In genomic region chr6:7311920-7312615, GRCh38 we compare ENCODE assay signal across 8 cellular contexts. TPM values are rescaled to one million over a fixed set of nuclear protein-coding genes. Genes with fewer than 3 reads are reported as not detected.
DNase-seq lines count a peak whose midpoint lies in the region; ATAC-seq and TF ChIP-seq lines count a peak whose summit lies in the region.

No MANE protein-coding gene starts in this region.

- peak overlapping the region; percentile 91 to 99 (median 95) for H3K27ac ChIP-seq in esophagus muscularis mucosa (replicated peaks in 1 of 4)
- H3K27ac ChIP-seq in osteoblast (ENCODE audit: low read depth, low read length): peak overlapping the region; percentile 87

- intact Hi-C loops in esophagus muscularis mucosa (cut with DNase I): loop anchor here (1.0 to 5.0 kb wide), 2 partner anchors 77 to 280 kb away; partner anchors contain the start of genes CAGE1, RIOK1 and SNRNP48

- peaks cover 15% of the 10 kb centered on the region for H4K20me1 ChIP-seq in osteoblast (ENCODE audit: insufficient read depth, low read length)

- peak overlapping the region; percentile 94 for H3K4me2 ChIP-seq in osteoblast (ENCODE audit: insufficient read depth, low read length)

- H3K4me3 ChIP-seq in esophagus muscularis mucosa (peak overlapping the region; percentile 84 to 99 (median 96)), osteoblast (ENCODE audit: insufficient read depth, low read length) (peak overlapping the region; percentile 99)

- peaks cover 42% of the 10 kb centered on the region for H3K36me3 Mint-ChIP-seq in T-helper 1 cell treated with Interleukin-12 subunit alpha and Interleukin-12 subunit beta and Interleukin-4 antibody, amounts not matched to agents 30 μg/mL and 1 μg/mL, for 36 hours (ENCODE audit: low read depth)

- H3K27ac Mint-ChIP-seq in T-helper 1 cell treated with Interleukin-12 subunit alpha and Interleukin-12 subunit beta and Interleukin-4 antibody, amounts not matched to agents 30 μg/mL and 1 μg/mL, for 36 hours: peak overlapping the region; percentile 91

- peaks cover 5% of the 10 kb centered on the region for H3K9me3 Mint-ChIP-seq in T-helper 1 cell treated with Interleukin-12 subunit alpha and Interleukin-12 subunit beta and Interleukin-4 antibody, amounts not matched to agents 30 μg/mL and 1 μg/mL, for 36 hours

- peak overlapping the region; percentile 95 for H2AFZ ChIP-seq in osteoblast (ENCODE audit: low read length)

- peaks cover 37% of the 10 kb centered on the region for H3K4me1 Mint-ChIP-seq in T-helper 1 cell treated with Interleukin-12 subunit alpha and Interleukin-12 subunit beta and Interleukin-4 antibody, amounts not matched to agents 30 μg/mL and 1 μg/mL, for 36 hours (ENCODE audit: low read depth)

- TF ChIP-seq EP300 in esophagus muscularis mucosa (IDR thresholded peaks at IDR 0.05): no peak

- TF ChIP-seq CTCF in esophagus muscularis mucosa (IDR thresholded peaks at IDR 0.05): no peak
- no peak for TF ChIP-seq CTCF in osteoblast (IDR thresholded peaks at IDR 0.05; ENCODE audit: extremely low read depth, low read depth, low read length)

- no peaks in the 10 kb centered on the region for H3K27me3 Mint-ChIP-seq in T-helper 1 cell treated with Interleukin-12 subunit alpha and Interleukin-12 subunit beta and Interleukin-4 antibody, amounts not matched to agents 30 μg/mL and 1 μg/mL, for 36 hours (ENCODE audit: low read depth)

- DNase-seq in COLO829 (ENCODE audit: low spot score) (peak; percentile 52), esophagus muscularis mucosa (ENCODE audit: extremely low spot score) (peak; percentile 10), osteoblast (ENCODE audit: insufficient read length, low spot score, missing footprints) (no peak), GF-D8 (lab: John Stamatoyannopoulos, UW) (no peak), AG08395 (ENCODE audit: low spot score) (no peak)

- no peaks in the 10 kb centered on the region for H3K9me3 ChIP-seq in esophagus muscularis mucosa
- H3K9me3 ChIP-seq in osteoblast (ENCODE audit: low read depth, low read length): no peaks in the 10 kb centered on the region

- peaks cover 59% of the 10 kb centered on the region for H3K79me2 ChIP-seq in osteoblast (ENCODE audit: insufficient read depth, low read length)

- peaks cover 0 to 6% (median 0%) of the 10 kb centered on the region in 4 donors for H3K27me3 ChIP-seq in esophagus muscularis mucosa
- no peaks in the 10 kb centered on the region for H3K27me3 ChIP-seq in osteoblast (ENCODE audit: insufficient read depth, low read length)

- ATAC-seq in HG02571 (IDR thresholded peaks at IDR 0.05; ENCODE audit: unreplicated experiment) (peak; percentile 4), HG03135 (IDR thresholded peaks at IDR 0.05; ENCODE audit: unreplicated experiment) (no peak)

- peaks cover 22 to 38% (median 37%) of the 10 kb centered on the region in 4 donors for H3K4me1 ChIP-seq in esophagus muscularis mucosa
- peaks cover 11% of the 10 kb centered on the region for H3K4me1 ChIP-seq in osteoblast (ENCODE audit: insufficient read depth, low read length)

- 2% methylated on average over 17 of the region's 17 CpGs for WGBS in esophagus muscularis mucosa

- H3K36me3 ChIP-seq in esophagus muscularis mucosa (peaks cover 7 to 28% (median 26%) of the 10 kb centered on the region in 4 donors), osteoblast (ENCODE audit: insufficient read depth, low read length) (peaks cover 29% of the 10 kb centered on the region)

- peak overlapping the region; percentile 93 for H3K4me3 Mint-ChIP-seq in T-helper 1 cell treated with Interleukin-12 subunit alpha and Interleukin-12 subunit beta and Interleukin-4 antibody, amounts not matched to agents 30 μg/mL and 1 μg/mL, for 36 hours

- TF ChIP-seq POLR2A in esophagus muscularis mucosa (IDR thresholded peaks at IDR 0.05; ENCODE audit: low read depth): no peak

RNA-seq across cellular contexts. Expression of gene SSR1, which starts 0.9 kb away (rescaled TPM):
- 10 to 100 TPM; 29.5 to 41.3 (median 34.2) TPM for total RNA-seq in esophagus muscularis mucosa
- 89.4 and 108 TPM in 2 replicates for total RNA-seq in osteoblast

Comparison
In these comparisons a context has a peak if more than half of its experiments do, and no peak if none do; other contexts are left out.
1. DNase-seq: peak in COLO829 (single experiment) and esophagus muscularis mucosa (single experiment); none in osteoblast (single experiment), GF-D8 (single experiment) and AG08395 (single experiment).